16 cellular contexts compared by ENCODE assay signal in genomic region chr4:166680801-166681200, GRCh38.
A peak's percentile ranks its signal among the peaks of the same experiment; 100 is the strongest.
DNase-seq lines count a peak whose midpoint lies in the region.
"Had no signal": no experiment of that assay in that cellular context is flagged by ENCODE, and none has a peak within 500 bp of the region (broad histone marks: within the 10 kb centered on the region; RNA-seq: fewer than 3 reads in every experiment).

No MANE protein-coding gene starts in this region.

- no peak overlapping the region for H2BK120ac ChIP-seq in trophoblast cell (ENCODE audit: insufficient read depth, low read length, poor library complexity)

- H3K4me1 ChIP-seq in trophoblast cell (ENCODE audit: control insufficient read depth in 1 of 2, insufficient read depth in 2 of 2, low read length in 2 of 2): peaks cover 3 to 4% of the 10 kb centered on the region in 2 experiments

- no peak overlapping the region for H3K9ac ChIP-seq in trophoblast cell (ENCODE audit: low read length)
- H3K9ac ChIP-seq: GM23248 had no signal

- H3K4me2 ChIP-seq in trophoblast cell (ENCODE audit: low read length): no peak overlapping the region

- no peak overlapping the region for H3K4me3 ChIP-seq in trophoblast cell (ENCODE audit: low read depth, low read length)
- H3K4me3 ChIP-seq: GM12878, GM23248 had no signal

- H4K12ac ChIP-seq in trophoblast cell (ENCODE audit: low read depth, low read length): no peak overlapping the region

- H3K27ac ChIP-seq in trophoblast cell (ENCODE audit: low read depth, low read length): peak overlapping the region; percentile 59
- H3K27ac ChIP-seq: GM23248 had no signal

- no peaks in the 10 kb centered on the region for H3K27me3 ChIP-seq in trophoblast cell (ENCODE audit: insufficient read depth, low read length)

- H2BK12ac ChIP-seq in trophoblast cell (ENCODE audit: low read length): no peak overlapping the region

- no peaks in the 10 kb centered on the region for H3K79me2 ChIP-seq in trophoblast cell (ENCODE audit: control insufficient read depth, insufficient read depth, low read length, poor library complexity)

- WGBS in trophoblast cell (ENCODE audit: extremely low coverage, insufficient coverage, insufficient read length): no CpG with 5 or more reads among the region's 1 CpG

- no peak overlapping the region for H3K23ac ChIP-seq in trophoblast cell (ENCODE audit: low read length)

- H2AFZ ChIP-seq in trophoblast cell (ENCODE audit: insufficient read depth, low read length, poor library complexity): no peak overlapping the region
- H2AFZ ChIP-seq: GM23248 had no signal

- no peak overlapping the region for H3K4ac ChIP-seq in trophoblast cell (ENCODE audit: low read depth, low read length)

- H3K14ac ChIP-seq in trophoblast cell (ENCODE audit: low read length): no peak overlapping the region

- no peak overlapping the region for H2BK5ac ChIP-seq in trophoblast cell (ENCODE audit: low read depth, low read length, poor library complexity)

- DNase-seq in SK-N-DZ (ENCODE audit: low spot score) (peak; percentile 68), islet precursor cell (peak; percentile 88), trophoblast cell (no peak), HK-2 (ENCODE audit: unreplicated experiment) (no peak)
- no peak for DNase-seq in effector CD4-positive, alpha-beta T cell
- no peak for DNase-seq in activated effector memory CD4-positive, alpha-beta T cell treated with Interleukin-2 at 50 U/mL for 16 hours
- DNase-seq: C1 segment of cervical spinal cord; Calu3; CD4-positive, alpha-beta memory T cell; COR-L47; DND-41; GDM1; GM23248; H7; HCEC 1CT had no signal

- no peak overlapping the region for H4K91ac ChIP-seq in trophoblast cell (ENCODE audit: low read depth, low read length)

- no peak overlapping the region for H2AK5ac ChIP-seq in trophoblast cell (ENCODE audit: low read length)

- no peaks in the 10 kb centered on the region for H3K9me3 ChIP-seq in trophoblast cell (ENCODE audit: insufficient read depth, low read depth, low read length)

- H3K79me1 ChIP-seq in trophoblast cell (ENCODE audit: low read length): peaks cover 6% of the 10 kb centered on the region

- no peak overlapping the region for H4K8ac ChIP-seq in trophoblast cell (ENCODE audit: low read depth, low read length)

- H3K36me3 ChIP-seq in trophoblast cell (ENCODE audit: control insufficient read depth in 1 of 2, insufficient read depth in 2 of 2, low read length in 2 of 2): no peaks in the 10 kb centered on the region

- H3K18ac ChIP-seq in trophoblast cell (ENCODE audit: low read length): no peak overlapping the region

Comparison
In these comparisons a context has a peak if more than half of its experiments do, and no peak if none do; other contexts are left out.
1. DNase-seq: peak in SK-N-DZ (single experiment) and islet precursor cell (single experiment); none in trophoblast cell (0 of 2), HK-2 (single experiment), effector CD4-positive, alpha-beta T cell (single experiment) and activated effector memory CD4-positive, alpha-beta T cell treated with Interleukin-2 at 50 U/mL for 16 hours (single experiment).